Comparison of ENCODE assay signal across 10 cellular contexts in genomic region chr20:14775778-14776177, GRCh38.
DNase-seq lines count a peak whose midpoint lies in the region; ATAC-seq and TF ChIP-seq lines count a peak whose summit lies in the region.
"Had no signal": no experiment of that assay in that cellular context is flagged by ENCODE, and none has a peak within 500 bp of the region (broad histone marks: within the 10 kb centered on the region; RNA-seq: fewer than 3 reads in every experiment).

No MANE protein-coding gene starts in this region.

- peaks cover 0 to 7% of the 10 kb centered on the region in 2 experiments; a peak in 1 of 4 replicates for H3K4me1 ChIP-seq in HCT116 (ENCODE audit: control insufficient read depth in 1 of 2, insufficient read depth in 2 of 2, low read length in 2 of 2)
- H3K4me1 ChIP-seq in hepatocyte (ENCODE audit: insufficient read depth) = peaks cover 4% of the 10 kb centered on the region
- H3K4me1 ChIP-seq in testis = no peaks in the 10 kb centered on the region

- H3K27me3 ChIP-seq in HCT116 (ENCODE audit: insufficient read depth, low read length) = no peaks in the 10 kb centered on the region
- H3K27me3 ChIP-seq in hepatocyte = no peaks in the 10 kb centered on the region
- H3K27me3 ChIP-seq in testis = no peaks in the 10 kb centered on the region
- H3K27me3 ChIP-seq: Peyer's patch had no signal

- H3K27ac ChIP-seq in HCT116 (ENCODE audit: low read depth, low read length) (no peak overlapping the region), VCaP (peak overlapping the region; percentile 29), hepatocyte (peak overlapping the region; percentile 25), testis (no peak overlapping the region)
- H3K27ac ChIP-seq: Peyer's patch had no signal

- H4K20me1 ChIP-seq in HCT116 (ENCODE audit: insufficient read depth) (no peaks in the 10 kb centered on the region), hepatocyte (ENCODE audit: insufficient read depth, poor library complexity, severe bottlenecking) (no peaks in the 10 kb centered on the region)

- H3K79me2 ChIP-seq in HCT116 (ENCODE audit: insufficient read depth, low read length) (no peaks in the 10 kb centered on the region), hepatocyte (no peaks in the 10 kb centered on the region)

- H3K36me3 ChIP-seq in HCT116 (ENCODE audit: control insufficient read depth in 1 of 2, insufficient read depth in 2 of 2, low read length in 2 of 2) (no peaks in the 10 kb centered on the region), hepatocyte (replicated peaks; ENCODE audit: insufficient read depth, low read depth) (no peaks in the 10 kb centered on the region), testis (ENCODE audit: low read depth, missing control alignments) (no peaks in the 10 kb centered on the region)
- H3K36me3 ChIP-seq: Peyer's patch had no signal

- H3K4me2 ChIP-seq in HCT116 (ENCODE audit: low read length) (0 out of 2 replicates have a peak overlapping the region, but pooled peaks have one; percentile 6), hepatocyte (no peak overlapping the region)

- no peak overlapping the region for H3K9ac ChIP-seq in HCT116 (ENCODE audit: low read length)

- ATAC-seq in HCT116 = peak; percentile 22; the same call in 1 of the 2 replicates
- ATAC-seq in HG02678 (IDR thresholded peaks at IDR 0.05; ENCODE audit: unreplicated experiment) = no peak

- H3K9me3 ChIP-seq in HCT116 (ENCODE audit: control insufficient read depth in 1 of 2, insufficient read depth in 1 of 2, low read depth in 1 of 2, low read length in 2 of 2) (no peaks in the 10 kb centered on the region), hepatocyte (ENCODE audit: low read depth) (no peaks in the 10 kb centered on the region), testis (no peaks in the 10 kb centered on the region)
- H3K9me3 ChIP-seq: Peyer's patch had no signal

- POLR2A ChIA-PET in HCT116 (lab: Charles Lee) = no interaction called here

- RAD21 ChIA-PET in HCT116 (lab: Charles Lee; ENCODE audit: low non-redundant PET in 1 of 2, low total read pairs in 2 of 2, uncharacterized antibody in 2 of 2, unreplicated experiment in 2 of 2) = no interaction called here

- intact Hi-C loops in HCT116 (cut with micrococcal nuclease) (no loop called here), testis (cut with DNase I; ENCODE audit: low total_unique reads) (no loop called here)

- CTCF ChIA-PET in HCT116 (lab: Charles Lee) = no interaction called here

- DNase-seq in HCT116 (ENCODE audit: low read depth, low spot score) (peak; percentile 8), hepatocyte (ENCODE audit: low spot score) (peak; percentile 71), testis (peak; percentile 53), mesenteric fat pad (ENCODE audit: low spot score) (no peak), GOT3 (lab: John Stamatoyannopoulos, UW) (no peak)
- DNase-seq: activated CD4-positive, alpha-beta memory T cell treated with anti-CD3 and anti-CD28 coated beads, Interleukin-2, amount 10 ng/mL, durations not matched to agents 7 days and 5 days; NCI-H1048 had no signal

- H2AFZ ChIP-seq in HCT116 (ENCODE audit: low read depth, low read length, poor library complexity, severe bottlenecking) (no peak overlapping the region), hepatocyte (no peak overlapping the region)

- whole genome bisulfite sequencing in hepatocyte (ENCODE audit: low lambda C conversion rate, missing lambda C conversion rate) = 48% methylated on average over 2 of the region's 2 CpGs
- 55 to 71% methylated on average over 2 of the region's 2 CpGs for whole genome bisulfite sequencing in testis, 2 donors

- H3K9me2 ChIP-seq in HCT116 (ENCODE audit: insufficient read depth) (no peaks in the 10 kb centered on the region), hepatocyte (replicated peaks; ENCODE audit: insufficient read depth) (no peaks in the 10 kb centered on the region)

- TF ChIP-seq CTCF in HCT116 (IDR thresholded peaks at IDR 0.05 in 2 of 3, conservative IDR thresholded peaks at IDR 0.05 in 1 of 3; ENCODE audit: borderline replicate concordance in 1 of 3, insufficient read depth in 1 of 3, low read depth in 2 of 3, low read length in 2 of 3) (no peak), VCaP (conservative IDR thresholded peaks at IDR 0.05) (no peak), hepatocyte (IDR thresholded peaks at IDR 0.05; ENCODE audit: poor library complexity) (no peak), testis (IDR thresholded peaks at IDR 0.05) (no peak)

- BruUV-seq in HCT116 (replicated peaks; lab: Mats Ljungman, UMichigan) = no TSS peak

- H3K4me3 ChIP-seq in HCT116 (replicated peaks in 1 of 2; ENCODE audit: low read depth in 1 of 2, low read length in 2 of 2) (no peak overlapping the region), hepatocyte (no peak overlapping the region), testis (no peak overlapping the region)
- H3K4me3 ChIP-seq: Peyer's patch had no signal

- TF ChIP-seq POLR2A in HCT116 (IDR thresholded peaks at IDR 0.05; ENCODE audit: borderline replicate concordance, extremely low read depth, insufficient read depth, insufficient read length) = no peak
- TF ChIP-seq POLR2A in testis (IDR thresholded peaks at IDR 0.05) = no peak

- TF ChIP-seq RAD21 in HCT116 (IDR thresholded peaks at IDR 0.05; ENCODE audit: low read depth) = no peak

TF ChIP-seq in HCT116, 20 proteins besides CTCF, POLR2A, EP300 and RAD21:
- no peak for TF ChIP-seq EZH2phosphoT487 (IDR thresholded peaks at IDR 0.05; ENCODE audit: borderline replicate concordance)
- TF ChIP-seq JUND (IDR thresholded peaks at IDR 0.05) = no peak
- no peak for TF ChIP-seq ZFX (IDR thresholded peaks at IDR 0.05)
- no peak for TF ChIP-seq POLR2AphosphoS5 (IDR thresholded peaks at IDR 0.05; ENCODE audit: low read depth, low read length)
- no peak for TF ChIP-seq FOSL1 (IDR thresholded peaks at IDR 0.05; ENCODE audit: low read depth)

Comparison
In these comparisons a context has a peak if more than half of its experiments do, and no peak if none do; other contexts are left out.
1. DNase-seq: peak in HCT116 (single experiment), hepatocyte (single experiment) and testis (single experiment); none in mesenteric fat pad (single experiment) and GOT3 (single experiment).
2. H3K27ac ChIP-seq: peak in VCaP (single experiment) and hepatocyte (single experiment); none in HCT116 (single experiment) and testis (0 of 2).